ENCODE assay signal across 25 cellular contexts in genomic region chr9:134826336-134827246, GRCh38. TPM values are rescaled to one million over a fixed set of nuclear protein-coding genes. Genes with fewer than 3 reads are reported as not detected.
"Had no signal": no experiment of that assay in that cellular context is flagged by ENCODE, and none has a peak within 500 bp of the region (broad histone marks: within the 10 kb centered on the region; RNA-seq: fewer than 3 reads in every experiment).

No MANE protein-coding gene starts in this region.

- H3K4me3 ChIP-seq: lung, tibial nerve, uterus had no signal

- H3K27me3 ChIP-seq: tibial nerve, uterus had no signal

- FAIRE-seq: islet of Langerhans had no signal

- H3K36me3 Mint-ChIP-seq: natural killer cell treated with Interleukin-12 subunit alpha and Interleukin-12 subunit beta and Interleukin-15 and Interleukin-18, amount 100 ng/mL, for 72 hours had no signal

- H3K9me3 ChIP-seq: tibial nerve, uterus had no signal

- DNase-seq: activated CD4-positive, alpha-beta memory T cell treated with anti-CD3 and anti-CD28 coated beads, Interleukin-2, amount 10 ng/mL, durations not matched to agents 7 days and 5 days; activated CD4-positive, alpha-beta T cell treated with anti-CD3 and anti-CD28 coated beads for 36 hours; activated naive CD4-positive, alpha-beta T cell treated with Interleukin-2 at 50 U/mL for 16 hours; activated naive CD8-positive, alpha-beta T cell treated with anti-CD3 and anti-CD28 coated beads, Interleukin-2, amount 50 U/mL, for 24 hours; activated T-cell treated with anti-CD3 and anti-CD28 coated beads, Interleukin-2, amount 50 U/mL, for 1 hour; anterior cingulate cortex; dermis blood vessel endothelial cell; effector memory CD4-positive, alpha-beta T cell; foreskin fibroblast; glutamatergic neuron; hippocampal formation; occipital lobe; stimulated activated CD4-positive, alpha-beta T cell treated with anti-CD3 and anti-CD28 coated beads, Interleukin-12 subunit alpha, Interleukin-12 subunit beta, amount 100 ng/mL, for 4 hours; stimulated activated CD4-positive, alpha-beta T cell treated with anti-CD3 and anti-CD28 coated beads, Interleukin-1b, Interleukin-23, amount 100 ng/mL, for 48 hours; stimulated activated CD8-positive, alpha-beta memory T cell treated with anti-CD3 and anti-CD28 coated beads, Interleukin-4, amount 100 ng/mL, for 48 hours; stimulated activated naive CD4-positive, alpha-beta T cell; uterus had no signal

- H3K27ac ChIP-seq: tibial nerve, uterus had no signal

- H3K36me3 ChIP-seq: uterus had no signal

- H3K4me1 Mint-ChIP-seq: activated CD4-positive, alpha-beta memory T cell treated with anti-CD3 and anti-CD28 coated beads, Interleukin-2, amount 10 ng/mL, durations not matched to agents 7 days and 5 days; activated CD4-positive, alpha-beta T cell treated with anti-CD3 and anti-CD28 coated beads for 36 hours; activated naive CD8-positive, alpha-beta T cell treated with anti-CD3 and anti-CD28 coated beads, Interleukin-2, amount 50 U/mL, for 24 hours; activated T-helper 17 cell treated with anti-CD3 and anti-CD28 coated beads, Interleukin-2, amount 50 U/mL, for 72 hours; mesothelial cell of epicardium had no signal

- H3K27ac Mint-ChIP-seq: activated CD4-positive, alpha-beta memory T cell treated with anti-CD3 and anti-CD28 coated beads, Interleukin-2, amount 10 ng/mL, durations not matched to agents 7 days and 5 days; activated CD4-positive, alpha-beta T cell treated with anti-CD3 and anti-CD28 coated beads for 36 hours; activated naive CD8-positive, alpha-beta T cell treated with anti-CD3 and anti-CD28 coated beads, Interleukin-2, amount 50 U/mL, for 24 hours; activated T-helper 17 cell treated with anti-CD3 and anti-CD28 coated beads, Interleukin-2, amount 50 U/mL, for 72 hours; mesothelial cell of epicardium; natural killer cell treated with Interleukin-12 subunit alpha and Interleukin-12 subunit beta and Interleukin-15 and Interleukin-18, amount 100 ng/mL, for 72 hours had no signal

- H3K4me1 ChIP-seq: uterus had no signal

- H3K4me3 Mint-ChIP-seq: activated CD4-positive, alpha-beta memory T cell treated with anti-CD3 and anti-CD28 coated beads, Interleukin-2, amount 10 ng/mL, durations not matched to agents 7 days and 5 days; activated CD4-positive, alpha-beta T cell treated with anti-CD3 and anti-CD28 coated beads for 36 hours; activated naive CD8-positive, alpha-beta T cell treated with anti-CD3 and anti-CD28 coated beads, Interleukin-2, amount 50 U/mL, for 24 hours; activated T-helper 17 cell treated with anti-CD3 and anti-CD28 coated beads, Interleukin-2, amount 50 U/mL, for 72 hours; mesothelial cell of epicardium; natural killer cell treated with Interleukin-12 subunit alpha and Interleukin-12 subunit beta and Interleukin-15 and Interleukin-18, amount 100 ng/mL, for 72 hours had no signal

- H3K27me3 Mint-ChIP-seq: activated CD4-positive, alpha-beta memory T cell treated with anti-CD3 and anti-CD28 coated beads, Interleukin-2, amount 10 ng/mL, durations not matched to agents 7 days and 5 days; activated CD4-positive, alpha-beta T cell treated with anti-CD3 and anti-CD28 coated beads for 36 hours; activated naive CD8-positive, alpha-beta T cell treated with anti-CD3 and anti-CD28 coated beads, Interleukin-2, amount 50 U/mL, for 24 hours; activated T-helper 17 cell treated with anti-CD3 and anti-CD28 coated beads, Interleukin-2, amount 50 U/mL, for 72 hours; natural killer cell treated with Interleukin-12 subunit alpha and Interleukin-12 subunit beta and Interleukin-15 and Interleukin-18, amount 100 ng/mL, for 72 hours had no signal

- H3K9me3 Mint-ChIP-seq: activated CD4-positive, alpha-beta memory T cell treated with anti-CD3 and anti-CD28 coated beads, Interleukin-2, amount 10 ng/mL, durations not matched to agents 7 days and 5 days; activated naive CD8-positive, alpha-beta T cell treated with anti-CD3 and anti-CD28 coated beads, Interleukin-2, amount 50 U/mL, for 24 hours; activated T-helper 17 cell treated with anti-CD3 and anti-CD28 coated beads, Interleukin-2, amount 50 U/mL, for 72 hours; mesothelial cell of epicardium; natural killer cell treated with Interleukin-12 subunit alpha and Interleukin-12 subunit beta and Interleukin-15 and Interleukin-18, amount 100 ng/mL, for 72 hours had no signal

RNA-seq across cellular contexts. Expression of gene FCN2, which starts 54.0 kb away (rescaled TPM):
- total RNA-seq: activated CD4-positive, alpha-beta memory T cell treated with anti-CD3 and anti-CD28 coated beads, Interleukin-2, amount 10 ng/mL, durations not matched to agents 7 days and 5 days; activated CD4-positive, alpha-beta T cell treated with anti-CD3 and anti-CD28 coated beads for 36 hours; activated T-helper 17 cell treated with anti-CD3 and anti-CD28 coated beads, Interleukin-2, amount 50 U/mL, for 72 hours; dermis blood vessel endothelial cell; lung; mesothelial cell of epicardium; natural killer cell treated with Interleukin-12 subunit alpha and Interleukin-12 subunit beta and Interleukin-15 and Interleukin-18, amount 100 ng/mL, for 72 hours; occipital lobe; renal cortical epithelial cell; T-helper 2 cell treated with Interferon-gamma antibody and Interleukin-4, amounts not matched to agents 100 ng/mL and 5 ng/mL, for 36 hours had no signal
